ENCODE assay signal across 20 cellular contexts in the genomic region with DNA sequence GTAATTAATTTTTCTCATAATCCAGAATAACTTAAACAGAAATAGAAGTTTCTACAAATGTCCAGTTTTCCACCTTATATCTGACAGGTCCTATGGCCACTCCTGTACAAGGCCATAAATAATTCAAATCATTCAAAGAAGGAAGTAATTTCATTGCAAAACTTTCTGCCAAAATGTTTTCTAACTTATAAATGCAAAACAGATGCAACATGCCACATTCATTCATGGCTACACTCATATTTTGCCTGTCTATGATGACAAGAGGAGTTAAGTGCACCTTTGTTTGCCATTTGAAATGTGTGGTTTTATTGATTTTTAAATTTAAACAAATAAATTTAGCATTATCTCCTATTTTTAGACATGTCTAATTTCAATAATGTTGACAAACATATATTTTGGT. TPM values are rescaled to one million over a fixed set of nuclear protein-coding genes. Genes with fewer than 3 reads are reported as not detected.
DNase-seq lines count a peak whose midpoint lies in the region; ATAC-seq, FAIRE-seq and TF ChIP-seq lines count a peak whose summit lies in the region.
"Had no signal": no experiment of that assay in that cellular context is flagged by ENCODE, and none has a peak within 500 bp of the region (broad histone marks: within the 10 kb centered on the region; RNA-seq: fewer than 3 reads in every experiment).

No MANE protein-coding gene starts in this region.

- H3K4me3 ChIP-seq in Karpas-422 (ENCODE audit: low read length) (no peak overlapping the region), OCI-LY7 (ENCODE audit: low read depth, low read length, poor library complexity, severe bottlenecking) (no peak overlapping the region), HepG2 (replicated peaks in 1 of 3; ENCODE audit: insufficient read depth in 1 of 3, low read depth in 2 of 3, low read length in 3 of 3) (no peak overlapping the region)
- H3K4me3 ChIP-seq: PC-9, SJSA1 had no signal

- no peak for TF ChIP-seq POLR2A in HepG2 (IDR thresholded peaks at IDR 0.05; ENCODE audit: insufficient read depth in 1 of 2, low read depth in 2 of 2, low read length in 2 of 2)

- H3K27me3 ChIP-seq in Karpas-422 (ENCODE audit: low read length) (no peaks in the 10 kb centered on the region), HepG2 (ENCODE audit: control insufficient read depth in 1 of 2, insufficient read depth in 2 of 2, low read length in 2 of 2) (no peaks in the 10 kb centered on the region)
- H3K27me3 ChIP-seq: SJSA1 had no signal

- ATAC-seq in stimulated activated memory B cell treated with anti-CD40 and anti-IgM and Interleukin-4, amounts not matched to agents 10 μg/mL and 1 μg/mL and 100 μg/mL, for 72 hours, result no peak
- no peak for ATAC-seq in T-helper 17 cell
- no peak for ATAC-seq in HG03175 (IDR thresholded peaks at IDR 0.05; ENCODE audit: unreplicated experiment)
- no peak for ATAC-seq in HepG2

- H3K79me2 ChIP-seq in Karpas-422 (ENCODE audit: low read length), result peaks cover 96% of the 10 kb centered on the region
- H3K79me2 ChIP-seq in OCI-LY7 (ENCODE audit: insufficient read depth, low read depth, low read length), result no peaks in the 10 kb centered on the region
- peaks cover 95% of the 10 kb centered on the region for H3K79me2 ChIP-seq in HepG2 (ENCODE audit: insufficient read depth, low read length)

- DNase-seq in Karpas-422, result no peak
- DNase-seq in OCI-LY7 (ENCODE audit: low spot score), result no peak
- peak; percentile 15 for DNase-seq in fibroblast of gingiva (ENCODE audit: low read depth)
- no peak for DNase-seq in T-helper 17 cell
- DNase-seq in HepG2 (ENCODE audit: low spot score), result no peak
- DNase-seq in NCI-H510A treated with DMSO at 0.1 percent for 48 hours (lab: John Stamatoyannopoulos, UW), result no peak
- DNase-seq: ACHN; AML-193; EL; NCI-H1048; NCI-H1436; NCI-H2029; NCI-H345; NK-92 treated with Interleukin-12 subunit alpha and Interleukin-12 subunit beta, amount 100 ng/mL, for 24 hours; PC-9; SW 1271 had no signal

- H4K20me1 ChIP-seq in Karpas-422 (ENCODE audit: insufficient read depth, low read depth, low read length), result no peaks in the 10 kb centered on the region
- H4K20me1 ChIP-seq in OCI-LY7 (ENCODE audit: insufficient read depth, low read length), result no peaks in the 10 kb centered on the region
- peaks cover 17% of the 10 kb centered on the region; the same call in 1 of the 2 replicates for H4K20me1 ChIP-seq in HepG2 (ENCODE audit: insufficient read depth, low read length)

- no TSS peak for BruUV-seq in OCI-LY7 (replicated peaks; lab: Mats Ljungman, UMichigan)
- BruUV-seq in HepG2 (replicated peaks; lab: Mats Ljungman, UMichigan), result no TSS peak

- H3K9ac ChIP-seq in Karpas-422 (ENCODE audit: low read length), result no peak overlapping the region
- H3K9ac ChIP-seq in HepG2 (ENCODE audit: insufficient read depth, low read depth, low read length), result no peak overlapping the region

- H2AFZ ChIP-seq in Karpas-422 (ENCODE audit: low read length) (no peak overlapping the region), OCI-LY7 (ENCODE audit: low read length) (no peak overlapping the region), HepG2 (ENCODE audit: low read length) (no peak overlapping the region)
- H2AFZ ChIP-seq: PC-9 had no signal

- TF ChIP-seq CTCF in OCI-LY7 (conservative IDR thresholded peaks at IDR 0.05; ENCODE audit: low read length) (no peak), HepG2 (CRISPR knock-in tag; IDR thresholded peaks at IDR 0.05) (no peak)

- H3K4me1 Mint-ChIP-seq in stimulated activated memory B cell treated with anti-CD40 and anti-IgM and Interleukin-4, amounts not matched to agents 10 μg/mL and 1 μg/mL and 100 μg/mL, for 72 hours, result peaks cover 36% of the 10 kb centered on the region
- H3K4me1 Mint-ChIP-seq in T-helper 17 cell, result peaks cover 12% of the 10 kb centered on the region

- H3K4me1 ChIP-seq in Karpas-422 (ENCODE audit: low read length) (peaks cover 32% of the 10 kb centered on the region), OCI-LY7 (ENCODE audit: insufficient read depth, low read length, poor library complexity, severe bottlenecking) (peaks cover 10% of the 10 kb centered on the region), HepG2 (ENCODE audit: insufficient read depth, low read length) (peaks cover 19% of the 10 kb centered on the region)
- H3K4me1 ChIP-seq: SJSA1 had no signal

- H3K4me3 Mint-ChIP-seq in stimulated activated memory B cell treated with anti-CD40 and anti-IgM and Interleukin-4, amounts not matched to agents 10 μg/mL and 1 μg/mL and 100 μg/mL, for 72 hours, result no peak overlapping the region
- H3K4me3 Mint-ChIP-seq in T-helper 17 cell, result no peak overlapping the region
- H3K4me3 Mint-ChIP-seq: CD14-positive monocyte had no signal

- peak overlapping the region; percentile 37 for H3K4me2 ChIP-seq in Karpas-422 (ENCODE audit: low read depth, low read length, poor library complexity, severe bottlenecking)
- peak overlapping the region; percentile 41; the same call in 1 of the 2 replicates for H3K4me2 ChIP-seq in OCI-LY7 (ENCODE audit: low read length)
- no peak overlapping the region for H3K4me2 ChIP-seq in HepG2 (ENCODE audit: low read depth, low read length)
- H3K4me2 ChIP-seq: PC-9 had no signal

- H3K27ac ChIP-seq in Karpas-422 (ENCODE audit: low read length), result peak overlapping the region; percentile 32
- no peak overlapping the region for H3K27ac ChIP-seq in OCI-LY7 (ENCODE audit: low read depth, low read length, poor library complexity, severe bottlenecking)
- no peak overlapping the region for H3K27ac ChIP-seq in HepG2 (ENCODE audit: extremely low read length, insufficient read depth, low read length)
- H3K27ac ChIP-seq: PC-9, SJSA1 had no signal

- no peak for FAIRE-seq in HepG2 (lab: Jason Lieb, UNC)

- H3K36me3 Mint-ChIP-seq in stimulated activated memory B cell treated with anti-CD40 and anti-IgM and Interleukin-4, amounts not matched to agents 10 μg/mL and 1 μg/mL and 100 μg/mL, for 72 hours, result peaks cover 13% of the 10 kb centered on the region
- H3K36me3 Mint-ChIP-seq in T-helper 17 cell (ENCODE audit: low read depth), result peaks cover 5% of the 10 kb centered on the region

- no peak for TF ChIP-seq RAD21 in HepG2 (CRISPR knock-in tag; IDR thresholded peaks at IDR 0.05)

- H3K27ac Mint-ChIP-seq in stimulated activated memory B cell treated with anti-CD40 and anti-IgM and Interleukin-4, amounts not matched to agents 10 μg/mL and 1 μg/mL and 100 μg/mL, for 72 hours, result peak overlapping the region; percentile 10
- H3K27ac Mint-ChIP-seq in T-helper 17 cell, result no peak overlapping the region

- no peaks in the 10 kb centered on the region for H3K27me3 Mint-ChIP-seq in stimulated activated memory B cell treated with anti-CD40 and anti-IgM and Interleukin-4, amounts not matched to agents 10 μg/mL and 1 μg/mL and 100 μg/mL, for 72 hours
- H3K27me3 Mint-ChIP-seq in T-helper 17 cell, result no peaks in the 10 kb centered on the region

- in situ Hi-C loops in HepG2 (cut with HindIII; ENCODE audit: extremely low pct_ligation_motif_present, low pct_unique_long_range_greater_than_20kb), result no loop called here

- POLR2A ChIA-PET in OCI-LY7 (lab: Charles Lee) (interaction anchor here (0.9 to 1.5 kb wide), 5 partner anchors 9 to 27 kb away, joined by 3 to 5 read pairs (median 4); no protein-coding TSS in a partner anchor), HepG2 (lab: Yijun Ruan, JAX) (no interaction called here)

- H3K36me3 ChIP-seq in Karpas-422 (ENCODE audit: insufficient read depth, low read length) (no peaks in the 10 kb centered on the region; the same call in 1 of the 2 replicates), OCI-LY7 (ENCODE audit: insufficient read depth, low read length) (no peaks in the 10 kb centered on the region), HepG2 (replicated peaks in 1 of 2; ENCODE audit: control insufficient read depth in 1 of 2, insufficient read depth in 2 of 2, low read length in 2 of 2) (peaks cover 4 to 34% of the 10 kb centered on the region in 2 experiments; a peak in 4 of 5 replicates)
- H3K36me3 ChIP-seq: SJSA1 had no signal

- no peaks in the 10 kb centered on the region for H3K9me3 ChIP-seq in Karpas-422 (ENCODE audit: low read length)
- no peaks in the 10 kb centered on the region for H3K9me3 ChIP-seq in OCI-LY7 (ENCODE audit: low read length)
- no peaks in the 10 kb centered on the region for H3K9me3 ChIP-seq in T-helper 17 cell (ENCODE audit: control insufficient read depth, low read length, poor library complexity, severe bottlenecking)
- no peaks in the 10 kb centered on the region for H3K9me3 ChIP-seq in HepG2 (ENCODE audit: low read length)
- H3K9me3 ChIP-seq: SJSA1 had no signal

- H3K9me2 ChIP-seq in Karpas-422 (replicated peaks; ENCODE audit: insufficient read depth, low read length) (no peaks in the 10 kb centered on the region), OCI-LY7 (ENCODE audit: insufficient read depth, low read length) (no peaks in the 10 kb centered on the region)

- intact Hi-C loops in OCI-LY7 (cut with micrococcal nuclease; ENCODE audit: unreplicated experiment) (no loop called here), HepG2 (cut with micrococcal nuclease; ENCODE audit: unreplicated experiment) (no loop called here)

- TF ChIP-seq EP300 in HepG2 (IDR thresholded peaks at IDR 0.05; ENCODE audit: low read depth in 2 of 2, low read length in 2 of 2) (no peak), HepG2 (CRISPR knock-in tag; IDR thresholded peaks at IDR 0.05; ENCODE audit: borderline replicate concordance) (no peak)

- CTCF ChIA-PET in OCI-LY7 (lab: Charles Lee; ENCODE audit: unreplicated experiment), result no interaction called here
- CTCF ChIA-PET in HepG2 (lab: Yijun Ruan, JAX; ENCODE audit: low intra/inter-chr PET ratio, low total read pairs), result no interaction called here

- no peaks in the 10 kb centered on the region for H3K9me3 Mint-ChIP-seq in stimulated activated memory B cell treated with anti-CD40 and anti-IgM and Interleukin-4, amounts not matched to agents 10 μg/mL and 1 μg/mL and 100 μg/mL, for 72 hours
- H3K9me3 Mint-ChIP-seq: CD14-positive monocyte had no signal

RNA-seq across cellular contexts. Expression of gene ITPR2, which starts 34.3 kb away (rescaled TPM):
- 80.0 and 128 TPM in 2 replicates for total RNA-seq in Karpas-422 (2014; rRNA removed; shearing (Covaris generic); ENCODE audit: low replicate concordance)
- total RNA-seq in OCI-LY7 (2014; rRNA removed; shearing (Covaris generic)), result 25.6 and 33.7 TPM in 2 replicates
- total RNA-seq in OCI-LY7 (2022) (44.7 and 56.6 TPM in 2 replicates), T-helper 17 cell (10 to 100 TPM; 52.9 to 54.5 TPM), HepG2 (2016; rRNA removed; fragmentation: Illumina TruSeq; extraction: Trizol) (77.6 and 81.9 TPM in 2 replicates)
- 59.0 and 66.4 TPM in 2 replicates for total RNA-seq in HepG2 (2016; cell fraction: cytosol; rRNA removed; fragmentation: Illumina TruSeq; extraction: Trizol; ENCODE audit: low read depth)
- total RNA-seq in HepG2 (2016; cell fraction: insoluble cytoplasmic fraction; rRNA removed; fragmentation: Illumina TruSeq; extraction: Trizol), result 71.0 and 73.8 TPM in 2 replicates
- 62.7 and 81.8 TPM in 2 replicates for total RNA-seq in HepG2 (2016; cell fraction: membrane; rRNA removed; fragmentation: Illumina TruSeq; extraction: Trizol)
- total RNA-seq in HepG2 (2016; cell fraction: nucleus; rRNA removed; fragmentation: Illumina TruSeq; extraction: Trizol), result 194 and 200 TPM in 2 replicates
- polyA plus RNA-seq in HepG2 (2011; rRNA removed), result 24.6 and 31.9 TPM in 2 replicates
- polyA plus RNA-seq in HepG2 (2011; cell fraction: cytosol; rRNA removed), result 13.5 and 20.5 TPM in 2 replicates
- polyA plus RNA-seq in HepG2 (2011; cell fraction: nucleus; rRNA removed), result 39.1 and 45.5 TPM in 2 replicates
- 36.3 and 47.9 TPM in 2 replicates for polyA plus RNA-seq in HepG2 (2012)
- 1.3 TPM in 2 replicates for polyA plus RNA-seq in HepG2 (2016; cell fraction: cytosol; fragmentation: Illumina TruSeq; extraction: Trizol; ENCODE audit: low read depth)
- polyA plus RNA-seq in HepG2 (2016; cell fraction: insoluble cytoplasmic fraction; fragmentation: Illumina TruSeq; extraction: Trizol; ENCODE audit: low read depth), result 25.7 and 26.0 TPM in 2 replicates
- polyA plus RNA-seq in HepG2 (2016; cell fraction: membrane; fragmentation: Illumina TruSeq; extraction: Trizol; ENCODE audit: low read depth), result 2.3 and 2.9 TPM in 2 replicates
- polyA plus RNA-seq in HepG2 (2016; cell fraction: nucleus; fragmentation: Illumina TruSeq; extraction: Trizol; ENCODE audit: insufficient read depth, low read depth), result 31.0 and 34.9 TPM in 2 replicates
- polyA minus RNA-seq in HepG2 (2011; rRNA and poly(A)+ RNA removed; ENCODE audit: low replicate concordance), result 18.0 and 90.0 TPM in 2 replicates
- polyA minus RNA-seq in HepG2 (2011; cell fraction: cytosol; rRNA and poly(A)+ RNA removed), result 91.7 and 111 TPM in 2 replicates
- 640 and 673 TPM in 2 replicates for polyA minus RNA-seq in HepG2 (2011; cell fraction: nucleus; rRNA and poly(A)+ RNA removed)
